Comparison of ENCODE assay signal across 26 cellular contexts in the genomic region with DNA sequence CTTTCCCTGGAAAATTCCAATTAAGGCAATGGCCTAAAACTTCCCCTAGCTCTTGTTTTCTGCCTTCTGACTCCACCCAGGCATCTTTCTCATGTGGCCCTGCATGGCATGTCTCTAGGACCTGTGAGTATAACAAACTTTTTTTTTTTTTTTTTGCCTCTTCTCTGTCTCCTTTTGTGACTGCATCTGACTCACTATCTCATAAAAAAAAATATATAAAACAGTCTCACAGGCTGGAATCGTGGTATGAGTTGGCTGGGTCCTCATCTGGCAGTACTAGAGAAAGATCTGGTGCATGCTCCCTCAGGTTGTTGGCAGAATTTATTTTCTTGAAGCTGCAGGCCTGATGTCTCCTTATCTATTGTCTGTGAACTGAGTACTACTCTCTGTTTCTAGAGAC.
"Had no signal": no experiment of that assay in that cellular context is flagged by ENCODE, and none has a peak within 500 bp of the region (broad histone marks: within the 10 kb centered on the region; RNA-seq: fewer than 3 reads in every experiment).

No MANE protein-coding gene starts in this region.

- ATAC-seq: effector memory CD8-positive, alpha-beta T cell; naive thymus-derived CD4-positive, alpha-beta T cell; psoas muscle; WTC11 had no signal

- FAIRE-seq: astrocyte had no signal

- H2AFZ ChIP-seq: parathyroid adenoma had no signal

- H3K4me3 ChIP-seq: psoas muscle, thoracic aorta, uterus had no signal

- H3K79me2 ChIP-seq: parathyroid adenoma had no signal

- H3K9me3 ChIP-seq: psoas muscle, thoracic aorta, uterus had no signal

- H3K9ac ChIP-seq: parathyroid adenoma had no signal

- H3K27ac ChIP-seq: brain microvascular endothelial cell, parathyroid adenoma, psoas muscle, thoracic aorta, uterus had no signal

- H3K27me3 ChIP-seq: brain microvascular endothelial cell, uterus had no signal

- H3K4me1 ChIP-seq: parathyroid adenoma, psoas muscle, uterus had no signal

- H3K36me3 ChIP-seq: brain microvascular endothelial cell, thoracic aorta, uterus had no signal

- DNase-seq: activated CD4-positive, alpha-beta memory T cell treated with anti-CD3 and anti-CD28 coated beads, Interleukin-2, amount 10 ng/mL, durations not matched to agents 7 days and 5 days; activated CD4-positive, alpha-beta T cell treated with anti-CD3 and anti-CD28 coated beads for 1 hour; activated CD4-positive, alpha-beta T cell treated with anti-CD3 and anti-CD28 coated beads, Interleukin-2, amount 10 ng/mL, durations not matched to agents 7 days and 5 days; activated CD8-positive, alpha-beta memory T cell treated with anti-CD3 and anti-CD28 coated beads, Interleukin-2, amount 50 U/mL, for 48 hours; activated gamma-delta T cell; activated naive CD4-positive, alpha-beta T cell treated with anti-CD3 and anti-CD28 coated beads, Interleukin-2, amount 10 ng/mL, durations not matched to agents 7 days and 5 days; activated naive CD8-positive, alpha-beta T cell treated with anti-CD3 and anti-CD28 coated beads, Interleukin-2, amount 10 ng/mL, durations not matched to agents 7 days and 5 days; activated T-cell treated with anti-CD3 and anti-CD28 coated beads, Interleukin-2, amount 50 U/mL, for 24 hours; brain microvascular endothelial cell; caudate nucleus; cortex of kidney; effector memory CD8-positive, alpha-beta T cell; head of caudate nucleus; hypothalamus; immature natural killer cell; naive thymus-derived CD4-positive, alpha-beta T cell; occipital lobe; psoas muscle; stimulated activated naive CD4-positive, alpha-beta T cell treated with Interleukin-2 at 50 U/mL for 16 hours; T-helper 2 cell; trophoblast cell; uterus had no signal
